8 cellular contexts compared by ENCODE assay signal in genomic region chr6:110878751-110879539, GRCh38. TPM values are rescaled to one million over a fixed set of nuclear protein-coding genes. Genes with fewer than 3 reads are reported as not detected.
DNase-seq lines count a peak whose midpoint lies in the region; ATAC-seq and TF ChIP-seq lines count a peak whose summit lies in the region.

No MANE protein-coding gene starts in this region.

- H3K9me3 ChIP-seq in Caco-2: no peaks in the 10 kb centered on the region
- no peaks in the 10 kb centered on the region for H3K9me3 ChIP-seq in trophoblast cell (ENCODE audit: insufficient read depth, low read depth, low read length)

- H3K27me3 Mint-ChIP-seq in Caco-2 (ENCODE audit: insufficient read depth, unreplicated experiment): no peaks in the 10 kb centered on the region
- no peaks in the 10 kb centered on the region for H3K27me3 Mint-ChIP-seq in activated CD4-positive, alpha-beta T cell treated with anti-CD3 and anti-CD28 coated beads, Interleukin-2, amount 10 ng/mL, durations not matched to agents 24 days and 14 days

- no peak overlapping the region for H2AFZ ChIP-seq in trophoblast cell (ENCODE audit: insufficient read depth, low read length, poor library complexity)

- H2AK5ac ChIP-seq in trophoblast cell (ENCODE audit: low read length): no peak overlapping the region

- H3K27ac Mint-ChIP-seq in Caco-2 (ENCODE audit: unreplicated experiment): peak overlapping the region; percentile 23
- peak overlapping the region; percentile 72 for H3K27ac Mint-ChIP-seq in activated CD4-positive, alpha-beta T cell treated with anti-CD3 and anti-CD28 coated beads, Interleukin-2, amount 10 ng/mL, durations not matched to agents 24 days and 14 days

- no peak overlapping the region for H3K23ac ChIP-seq in trophoblast cell (ENCODE audit: low read length)

- TF ChIP-seq CTCF in Caco-2 (IDR thresholded peaks at IDR 0.05; ENCODE audit: insufficient read depth in 1 of 2, low read depth in 1 of 2, low read length in 1 of 2, severe bottlenecking in 1 of 2, unreplicated experiment in 1 of 2): peak in 1 of 2 experiments; percentile 39
- peak; percentile 37 for TF ChIP-seq CTCF in HL-60 (IDR thresholded peaks at IDR 0.05; ENCODE audit: insufficient read depth, low read length)

- H3K79me1 ChIP-seq in trophoblast cell (ENCODE audit: low read length): peaks cover 18% of the 10 kb centered on the region

- H3K18ac ChIP-seq in trophoblast cell (ENCODE audit: low read length): no peak overlapping the region

- H4K91ac ChIP-seq in trophoblast cell (ENCODE audit: low read depth, low read length): no peak overlapping the region

- no peak overlapping the region for H3K4me3 Mint-ChIP-seq in Caco-2 (ENCODE audit: unreplicated experiment)
- H3K4me3 Mint-ChIP-seq in activated CD4-positive, alpha-beta T cell treated with anti-CD3 and anti-CD28 coated beads, Interleukin-2, amount 10 ng/mL, durations not matched to agents 24 days and 14 days: peak overlapping the region; percentile 98

- H3K4me2 ChIP-seq in trophoblast cell (ENCODE audit: low read length): peak overlapping the region; percentile 53

- no TSS peak for BruUV-seq in Caco-2 (replicated peaks; lab: Mats Ljungman, UMichigan)

- H3K79me2 ChIP-seq in trophoblast cell (ENCODE audit: control insufficient read depth, insufficient read depth, low read length, poor library complexity): peaks cover 48% of the 10 kb centered on the region

- H3K4me1 ChIP-seq in Caco-2 (peaks cover 30% of the 10 kb centered on the region), trophoblast cell (ENCODE audit: control insufficient read depth in 1 of 2, insufficient read depth in 2 of 2, low read length in 2 of 2) (peaks cover 2 to 9% of the 10 kb centered on the region in 2 experiments)

- POLR2A ChIA-PET in Caco-2 (lab: Charles Lee): interaction anchor here (1.6 kb wide), 1 partner anchor 64 kb away, joined by 8 read pairs; the partner anchor contains the start of gene CDK19

- no peak overlapping the region for H3K4me3 ChIP-seq in Caco-2 (ENCODE audit: low read depth, low read length)
- peak overlapping the region; percentile 91 for H3K4me3 ChIP-seq in HL-60 (replicated peaks; ENCODE audit: insufficient read depth, low read length)
- H3K4me3 ChIP-seq in trophoblast cell (ENCODE audit: low read depth, low read length): no peak overlapping the region

- H3K4me1 Mint-ChIP-seq in Caco-2 (ENCODE audit: low read depth, unreplicated experiment): peaks cover 29% of the 10 kb centered on the region
- H3K4me1 Mint-ChIP-seq in activated CD4-positive, alpha-beta T cell treated with anti-CD3 and anti-CD28 coated beads, Interleukin-2, amount 10 ng/mL, durations not matched to agents 24 days and 14 days: peaks cover 48% of the 10 kb centered on the region

- H3K9ac ChIP-seq in trophoblast cell (ENCODE audit: low read length): no peak overlapping the region

- H4K8ac ChIP-seq in trophoblast cell (ENCODE audit: low read depth, low read length): no peak overlapping the region

- H3K27me3 ChIP-seq in Caco-2 (replicated peaks; ENCODE audit: control insufficient read depth, insufficient read depth, low read length): no peaks in the 10 kb centered on the region
- no peaks in the 10 kb centered on the region for H3K27me3 ChIP-seq in HL-60 (ENCODE audit: insufficient read depth, poor library complexity, severe bottlenecking)
- H3K27me3 ChIP-seq in trophoblast cell (ENCODE audit: insufficient read depth, low read length): no peaks in the 10 kb centered on the region

- H4K12ac ChIP-seq in trophoblast cell (ENCODE audit: low read depth, low read length): no peak overlapping the region

- peak overlapping the region; percentile 98 for H3K4ac ChIP-seq in trophoblast cell (ENCODE audit: low read depth, low read length)

- H3K36me3 Mint-ChIP-seq in Caco-2 (ENCODE audit: insufficient read depth, unreplicated experiment): peaks cover 69% of the 10 kb centered on the region
- peaks cover 39% of the 10 kb centered on the region for H3K36me3 Mint-ChIP-seq in activated CD4-positive, alpha-beta T cell treated with anti-CD3 and anti-CD28 coated beads, Interleukin-2, amount 10 ng/mL, durations not matched to agents 24 days and 14 days (ENCODE audit: low read depth)

- intact Hi-C loops in Caco-2 (cut with micrococcal nuclease; ENCODE audit: unreplicated experiment): loop anchor here (5.0 kb wide), 3 partner anchors 122 to 723 kb away; no protein-coding TSS in a partner anchor
- intact Hi-C loops in activated CD4-positive, alpha-beta T cell treated with anti-CD3 and anti-CD28 coated beads, Interleukin-2, amount 10 ng/mL, durations not matched to agents 24 days and 14 days (cut with micrococcal nuclease): loop anchor here (1.0 to 5.0 kb wide), 4 partner anchors 197 to 1497 kb away; partner anchors contain the start of genes CD164 and REV3L

- WGBS in trophoblast cell (ENCODE audit: extremely low coverage, insufficient coverage, insufficient read length): no CpG with 5 or more reads among the region's 10 CpGs

- H3K9me3 Mint-ChIP-seq in Caco-2 (ENCODE audit: unreplicated experiment): no peaks in the 10 kb centered on the region
- H3K9me3 Mint-ChIP-seq in activated CD4-positive, alpha-beta T cell treated with anti-CD3 and anti-CD28 coated beads, Interleukin-2, amount 10 ng/mL, durations not matched to agents 24 days and 14 days: no peaks in the 10 kb centered on the region

- no peak overlapping the region for H3K14ac ChIP-seq in trophoblast cell (ENCODE audit: low read length)

- no peak overlapping the region for H2BK12ac ChIP-seq in trophoblast cell (ENCODE audit: low read length)

- DNase-seq in Caco-2: no peak
- DNase-seq in HL-60 (ENCODE audit: low read depth in 1 of 2, low spot score in 1 of 2): peak in 1 of 2 experiments; percentile 31
- peak; percentile 81 for DNase-seq in activated CD4-positive, alpha-beta T cell treated with anti-CD3 and anti-CD28 coated beads, Interleukin-2, amount 10 ng/mL, durations not matched to agents 24 days and 14 days
- DNase-seq in fibroblast of gingiva (ENCODE audit: low read depth): peak; percentile 36
- DNase-seq in trophoblast cell: peak in 1 of 2 donors; percentile 43

- no peak overlapping the region for H2BK120ac ChIP-seq in trophoblast cell (ENCODE audit: insufficient read depth, low read length, poor library complexity)

- H3K27ac ChIP-seq in HL-60 (replicated peaks): 0 out of 2 replicates have a peak overlapping the region, but pooled peaks have one; percentile 1
- H3K27ac ChIP-seq in trophoblast cell (ENCODE audit: low read depth, low read length): no peak overlapping the region

- CTCF ChIA-PET in Caco-2 (lab: Charles Lee): interaction anchor here (0.9 kb wide), 1 partner anchor 196 kb away, joined by 3 read pairs; no protein-coding TSS in a partner anchor

- H2BK5ac ChIP-seq in trophoblast cell (ENCODE audit: low read depth, low read length, poor library complexity): no peak overlapping the region

- no peak for ATAC-seq in HG03175 (IDR thresholded peaks at IDR 0.05; ENCODE audit: unreplicated experiment)
- no peak for ATAC-seq in GM19023 (IDR thresholded peaks at IDR 0.05; ENCODE audit: unreplicated experiment)
- no peak for ATAC-seq in GM21447 (IDR thresholded peaks at IDR 0.05; ENCODE audit: unreplicated experiment)

- H3K36me3 ChIP-seq in Caco-2 (ENCODE audit: control insufficient read depth, insufficient read depth, low read length) (no peaks in the 10 kb centered on the region), trophoblast cell (ENCODE audit: control insufficient read depth in 1 of 2, insufficient read depth in 2 of 2, low read length in 2 of 2) (peaks cover 0 to 2% of the 10 kb centered on the region in 2 experiments)

RNA-seq across cellular contexts. Expression of gene AMD1, which starts 4.4 kb away (rescaled TPM):
- total RNA-seq in Caco-2 (2022): 84.0 and 90.0 TPM in 2 replicates
- total RNA-seq in activated CD4-positive, alpha-beta T cell treated with anti-CD3 and anti-CD28 coated beads, Interleukin-2, amount 10 ng/mL, durations not matched to agents 24 days and 14 days: 108 and 113 TPM in 2 replicates
- polyA plus RNA-seq in trophoblast cell (2013): 164 and 176 TPM in 2 replicates

Comparison
In these comparisons a context has a peak if more than half of its experiments do, and no peak if none do; other contexts are left out.
1. DNase-seq: peak in activated CD4-positive, alpha-beta T cell treated with anti-CD3 and anti-CD28 coated beads, Interleukin-2, amount 10 ng/mL, durations not matched to agents 24 days and 14 days (single experiment) and fibroblast of gingiva (single experiment); none in Caco-2 (0 of 2).